In genomic region chr7:22589641-22590141, GRCh38 we compare ENCODE assay signal across 12 cellular contexts.
DNase-seq lines count a peak whose midpoint lies in the region; ATAC-seq and TF ChIP-seq lines count a peak whose summit lies in the region.
"Had no signal": no experiment of that assay in that cellular context is flagged by ENCODE, and none has a peak within 500 bp of the region (broad histone marks: within the 10 kb centered on the region; RNA-seq: fewer than 3 reads in every experiment).

No MANE protein-coding gene starts in this region.

- TF ChIP-seq CTCF in astrocyte of the cerebellum (IDR thresholded peaks at IDR 0.05; ENCODE audit: low read depth, low read length, missing control alignments) (no peak), osteocyte (IDR thresholded peaks at IDR 0.05) (no peak)

- peak; percentile 85 for ATAC-seq in Right ventricle myocardium superior (ENCODE audit: poor library complexity)
- no peak for ATAC-seq in GM18907 (IDR thresholded peaks at IDR 0.05; ENCODE audit: unreplicated experiment)

- H3K4me1 Mint-ChIP-seq in osteocyte (ENCODE audit: unreplicated experiment): peaks cover 58% of the 10 kb centered on the region

- intact Hi-C loops in Right ventricle myocardium superior (cut with DNase I): no loop called here

- in situ Hi-C loops in astrocyte of the cerebellum (cut with HindIII; ENCODE audit: low sequenced_read_pairs): no loop called here

- no peaks in the 10 kb centered on the region for H3K9me3 Mint-ChIP-seq in osteocyte (ENCODE audit: unreplicated experiment)

- peak; percentile 49 for DNase-seq in Ammon's horn (ENCODE audit: low spot score)
- peak; percentile 88 for DNase-seq in astrocyte of the cerebellum (ENCODE audit: low read depth)
- peak; percentile 82 for DNase-seq in Right ventricle myocardium superior
- DNase-seq in osteocyte (ENCODE audit: extremely low spot score, unreplicated experiment): no peak
- DNase-seq in cerebellum (ENCODE audit: low spot score): no peak
- no peak for DNase-seq in COLO829 (ENCODE audit: low spot score)
- DNase-seq in activated CD4-positive, alpha-beta T cell treated with anti-CD3 and anti-CD28 coated beads, Interleukin-2, amount 50 U/mL, for 4 hours: no peak
- DNase-seq: midbrain; NCI-H526; stimulated activated CD4-positive, alpha-beta T cell treated with anti-CD3 and anti-CD28 coated beads, Interleukin-4, amount 100 ng/mL, for 1 hour; T-helper 1 cell had no signal

- no peak overlapping the region for H3K4me3 ChIP-seq in astrocyte of the cerebellum (ENCODE audit: low read depth, low read length)

- H3K36me3 Mint-ChIP-seq in osteocyte (ENCODE audit: unreplicated experiment): no peaks in the 10 kb centered on the region

- H3K27ac Mint-ChIP-seq in osteocyte (ENCODE audit: unreplicated experiment): peak overlapping the region; percentile 93

- no peaks in the 10 kb centered on the region for H3K27me3 Mint-ChIP-seq in osteocyte (ENCODE audit: unreplicated experiment)

- peak overlapping the region; percentile 58 for H3K4me3 Mint-ChIP-seq in osteocyte (ENCODE audit: unreplicated experiment)

Comparison
In these comparisons a context has a peak if more than half of its experiments do, and no peak if none do; other contexts are left out.
1. DNase-seq: peak in Ammon's horn (single experiment), astrocyte of the cerebellum (single experiment) and Right ventricle myocardium superior (single experiment); none in osteocyte (single experiment), cerebellum (single experiment), COLO829 (single experiment) and activated CD4-positive, alpha-beta T cell treated with anti-CD3 and anti-CD28 coated beads, Interleukin-2, amount 50 U/mL, for 4 hours (0 of 2).